25 cellular contexts compared by ENCODE assay signal in the genomic region with DNA sequence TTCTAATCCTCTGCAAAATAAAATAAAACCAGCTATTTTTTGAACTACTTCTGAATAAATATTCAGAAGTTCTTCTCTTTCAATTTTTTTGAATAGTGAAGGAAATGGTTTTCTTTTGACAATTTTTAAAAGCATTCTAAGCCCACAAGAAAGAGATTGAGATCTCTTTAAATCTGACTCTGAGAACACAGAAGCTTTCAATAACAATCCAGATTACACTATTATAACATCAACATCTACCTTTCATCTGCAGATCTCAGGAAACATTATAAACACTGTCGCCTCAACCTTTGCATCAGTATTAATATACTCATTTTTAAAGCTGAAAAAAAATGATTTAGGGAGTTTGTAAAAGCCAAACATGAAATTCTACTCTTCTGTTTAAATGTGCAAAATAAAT.
"Had no signal": no experiment of that assay in that cellular context is flagged by ENCODE, and none has a peak within 500 bp of the region (broad histone marks: within the 10 kb centered on the region; RNA-seq: fewer than 3 reads in every experiment).

No MANE protein-coding gene starts in this region.

- DNase-seq: activated CD4-positive, alpha-beta T cell treated with anti-CD3 and anti-CD28 coated beads, Interleukin-2, amount 50 U/mL, for 48 hours; effector memory CD4-positive, alpha-beta T cell; foreskin melanocyte; glutamatergic neuron; hippocampal formation; kidney glomerular epithelial cell; left lung; ovary; psoas muscle; stimulated activated CD4-positive, alpha-beta T cell treated with anti-CD3 and anti-CD28 coated beads, Interleukin-12 subunit alpha, Interleukin-12 subunit beta, amount 100 ng/mL, for 4 hours; stimulated activated CD4-positive, alpha-beta T cell treated with anti-CD3 and anti-CD28 coated beads, Interleukin-4, amount 100 ng/mL, for 4 hours; substantia nigra; T1000; thyroid gland had no signal

- H3K36me3 Mint-ChIP-seq: WTC11 had no signal

- H3K9me3 Mint-ChIP-seq: dendritic cell treated with granulocyte-macrophage colony-stimulating factor and Interleukin-4, amounts not matched to agents 40 ng/mL and 50 ng/mL, for 4 days; nephron; stimulated activated naive CD8-positive, alpha-beta T cell treated with anti-CD3 and anti-CD28 coated beads, Interleukin-15, Interleukin-2, amounts not matched to agents 100 ng/mL and 50 ng/mL, for 24 hours had no signal

- H3K27ac ChIP-seq: left lung, neutrophil, ovary, psoas muscle, right atrium auricular region, SK-N-MC, thyroid gland had no signal

- H3K4me3 ChIP-seq: left lung, lung, ovary, psoas muscle, right atrium auricular region, SK-N-MC, thyroid gland had no signal

- ATAC-seq: esophagus mucosa, left lung, psoas muscle, WTC11 had no signal

- H3K4me3 Mint-ChIP-seq: activated T-helper 1 cell treated with anti-CD3 and anti-CD28 coated beads, Interleukin-12 subunit alpha, Interleukin-12 subunit beta, Interleukin-2, Interleukin-4 antibody, amounts not matched to agents 30 ng/mL and 10 ng/mL and 1 ng/mL, durations not matched to agents 14 hours and 24 hours and 36 hours; dendritic cell treated with granulocyte-macrophage colony-stimulating factor and Interleukin-4, amounts not matched to agents 40 ng/mL and 50 ng/mL, for 4 days; nephron; stimulated activated naive CD8-positive, alpha-beta T cell treated with anti-CD3 and anti-CD28 coated beads, Interleukin-15, Interleukin-2, amounts not matched to agents 100 ng/mL and 50 ng/mL, for 24 hours; WTC11 had no signal

- H3K4me1 Mint-ChIP-seq: nephron had no signal

- FAIRE-seq: endothelial cell of umbilical vein had no signal

- H3K36me3 ChIP-seq: left lung, neutrophil, ovary, right atrium auricular region, thyroid gland had no signal

- H3K9me3 ChIP-seq: left lung, neutrophil, ovary, psoas muscle, right atrium auricular region, thyroid gland had no signal

- H3K27me3 ChIP-seq: left lung, neutrophil, ovary, right atrium auricular region, thyroid gland had no signal

- H3K4me1 ChIP-seq: left lung, psoas muscle, right atrium auricular region, thyroid gland had no signal

- H3K27ac Mint-ChIP-seq: activated T-helper 1 cell treated with anti-CD3 and anti-CD28 coated beads, Interleukin-12 subunit alpha, Interleukin-12 subunit beta, Interleukin-2, Interleukin-4 antibody, amounts not matched to agents 30 ng/mL and 10 ng/mL and 1 ng/mL, durations not matched to agents 14 hours and 24 hours and 36 hours; dendritic cell treated with granulocyte-macrophage colony-stimulating factor and Interleukin-4, amounts not matched to agents 40 ng/mL and 50 ng/mL, for 4 days; nephron; stimulated activated naive CD8-positive, alpha-beta T cell treated with anti-CD3 and anti-CD28 coated beads, Interleukin-15, Interleukin-2, amounts not matched to agents 100 ng/mL and 50 ng/mL, for 24 hours; WTC11 had no signal
